ENCODE assay signal across 31 cellular contexts in genomic region chr1:207502726-207503125, GRCh38. TPM values are rescaled to one million over a fixed set of nuclear protein-coding genes. Genes with fewer than 3 reads are reported as not detected.
"Had no signal": no experiment of that assay in that cellular context is flagged by ENCODE, and none has a peak within 500 bp of the region (broad histone marks: within the 10 kb centered on the region; RNA-seq: fewer than 3 reads in every experiment).

No MANE protein-coding gene starts in this region.

- H3K36me3 ChIP-seq: esophagus squamous epithelium, neural progenitor cell, sigmoid colon, thoracic aorta, upper lobe of left lung, uterus had no signal

- H3K27ac ChIP-seq: esophagus squamous epithelium, left lung, neural progenitor cell, psoas muscle, sigmoid colon, thoracic aorta, tibial nerve, upper lobe of left lung, uterus had no signal

- FAIRE-seq: endometrium, frontal cortex, keratinocyte had no signal

- H3K4me3 ChIP-seq: esophagus squamous epithelium, left lung, neural progenitor cell, psoas muscle, sigmoid colon, thoracic aorta, tibial nerve, upper lobe of left lung, uterus had no signal

- H3K27me3 ChIP-seq: upper lobe of left lung had no signal

- H3K4me1 ChIP-seq: esophagus squamous epithelium, neural progenitor cell, psoas muscle, sigmoid colon, tibial nerve, upper lobe of left lung, uterus had no signal

- DNase-seq: cortex of kidney; effector memory CD8-positive, alpha-beta T cell; erythroblast; esophagus squamous epithelium; hypothalamus; immature natural killer cell; left cardiac atrium; left lung; mesenchymal stem cell; midbrain; naive thymus-derived CD4-positive, alpha-beta T cell; posterior cingulate gyrus; psoas muscle; right cardiac atrium; sigmoid colon; stimulated activated CD4-positive, alpha-beta T cell treated with anti-CD3 and anti-CD28 coated beads, Interleukin-4, amount 100 ng/mL, for 4 hours; stimulated activated naive B cell treated with anti-CD40 and anti-IgM and Interleukin-4, amounts not matched to agents 10 μg/mL and 1 μg/mL and 100 μg/mL, for 72 hours; upper lobe of left lung; uterus had no signal

- H3K9me3 ChIP-seq: esophagus squamous epithelium, left lung, psoas muscle, sigmoid colon, thoracic aorta, tibial nerve, upper lobe of left lung, uterus had no signal

RNA-seq across cellular contexts. Expression of gene CR1, which starts 6.8 kb away (rescaled TPM):
- total RNA-seq: dermis microvascular lymphatic vessel endothelial cell, fibroblast of villous mesenchyme, lung microvascular endothelial cell, osteocyte, renal cortical epithelial cell had no signal

RNA-seq across cellular contexts. Expression of gene CR2, which starts 48.6 kb away (rescaled TPM):
- total RNA-seq: esophagus squamous epithelium, fibroblast of villous mesenchyme, frontal cortex, left cardiac atrium, lung microvascular endothelial cell, osteocyte, renal cortical epithelial cell, right cardiac atrium, sigmoid colon, skeletal muscle tissue, tibial nerve had no signal
- polyA plus RNA-seq: immature natural killer cell, keratinocyte, right cardiac atrium had no signal
